In genomic region chr5:142283304-142283703, GRCh38 we compare ENCODE assay signal across 17 cellular contexts. TPM values are rescaled to one million over a fixed set of nuclear protein-coding genes. Genes with fewer than 3 reads are reported as not detected.
"Had no signal": no experiment of that assay in that cellular context is flagged by ENCODE, and none has a peak within 500 bp of the region (broad histone marks: within the 10 kb centered on the region; RNA-seq: fewer than 3 reads in every experiment).

No MANE protein-coding gene starts in this region.

- H3K36me3 ChIP-seq: brain microvascular endothelial cell, gastrocnemius medialis, heart left ventricle, ovary, tibial nerve had no signal

- H3K36me3 Mint-ChIP-seq: activated naive CD8-positive, alpha-beta T cell treated with anti-CD3 and anti-CD28 coated beads, Interleukin-2, amount 10 ng/mL, durations not matched to agents 7 days and 5 days; naive B cell; stimulated activated effector memory CD8-positive, alpha-beta T cell treated with anti-CD3 and anti-CD28 coated beads, Interleukin-12 subunit alpha, Interleukin-12 subunit beta, amount 100 ng/mL, for 72 hours had no signal

- H3K4me3 Mint-ChIP-seq: activated naive CD8-positive, alpha-beta T cell treated with anti-CD3 and anti-CD28 coated beads, Interleukin-2, amount 10 ng/mL, durations not matched to agents 7 days and 5 days; immature natural killer cell; naive B cell; stimulated activated effector memory CD8-positive, alpha-beta T cell treated with anti-CD3 and anti-CD28 coated beads, Interleukin-12 subunit alpha, Interleukin-12 subunit beta, amount 100 ng/mL, for 72 hours had no signal

- H3K4me3 ChIP-seq: gastrocnemius medialis, heart left ventricle, lung, ovary, tibial nerve had no signal

- H3K27ac ChIP-seq: brain microvascular endothelial cell, gastrocnemius medialis, heart left ventricle, ovary, tibial nerve had no signal

- H3K9me3 ChIP-seq: gastrocnemius medialis, heart left ventricle, ovary, tibial nerve had no signal

- H3K9me3 Mint-ChIP-seq: activated naive CD8-positive, alpha-beta T cell treated with anti-CD3 and anti-CD28 coated beads, Interleukin-2, amount 10 ng/mL, durations not matched to agents 7 days and 5 days; immature natural killer cell; naive B cell; stimulated activated effector memory CD8-positive, alpha-beta T cell treated with anti-CD3 and anti-CD28 coated beads, Interleukin-12 subunit alpha, Interleukin-12 subunit beta, amount 100 ng/mL, for 72 hours had no signal

- DNase-seq: activated CD4-positive, alpha-beta T cell treated with anti-CD3 and anti-CD28 coated beads, Interleukin-2, amount 50 U/mL, for 1 hour; activated CD8-positive, alpha-beta memory T cell treated with anti-CD3 and anti-CD28 coated beads for 24 hours; activated gamma-delta T cell treated with Interleukin-2 at 50 U/mL for 16 hours; activated naive CD8-positive, alpha-beta T cell treated with anti-CD3 and anti-CD28 coated beads, Interleukin-2, amount 10 ng/mL, durations not matched to agents 7 days and 5 days; anterior cingulate cortex; brain microvascular endothelial cell; cerebellar nuclear complex; effector CD8-positive, alpha-beta T cell; gastrocnemius medialis; heart left ventricle; immature natural killer cell; naive B cell; ovary had no signal

- ATAC-seq: gastrocnemius medialis; heart left ventricle; stimulated activated effector memory CD8-positive, alpha-beta T cell treated with anti-CD3 and anti-CD28 coated beads, Interleukin-12 subunit alpha, Interleukin-12 subunit beta, amount 100 ng/mL, for 72 hours had no signal

- H3K27ac Mint-ChIP-seq: activated naive CD8-positive, alpha-beta T cell treated with anti-CD3 and anti-CD28 coated beads, Interleukin-2, amount 10 ng/mL, durations not matched to agents 7 days and 5 days; immature natural killer cell; stimulated activated effector memory CD8-positive, alpha-beta T cell treated with anti-CD3 and anti-CD28 coated beads, Interleukin-12 subunit alpha, Interleukin-12 subunit beta, amount 100 ng/mL, for 72 hours had no signal

- H3K27me3 ChIP-seq: brain microvascular endothelial cell, gastrocnemius medialis, heart left ventricle, ovary, tibial nerve had no signal

RNA-seq across cellular contexts. Expression of gene SPRY4, which starts 41.5 kb away (rescaled TPM):
- total RNA-seq: mononuclear cell had no signal
- polyA plus RNA-seq: immature natural killer cell had no signal
